ENCODE assay signal across 1 cellular context in the genomic region with DNA sequence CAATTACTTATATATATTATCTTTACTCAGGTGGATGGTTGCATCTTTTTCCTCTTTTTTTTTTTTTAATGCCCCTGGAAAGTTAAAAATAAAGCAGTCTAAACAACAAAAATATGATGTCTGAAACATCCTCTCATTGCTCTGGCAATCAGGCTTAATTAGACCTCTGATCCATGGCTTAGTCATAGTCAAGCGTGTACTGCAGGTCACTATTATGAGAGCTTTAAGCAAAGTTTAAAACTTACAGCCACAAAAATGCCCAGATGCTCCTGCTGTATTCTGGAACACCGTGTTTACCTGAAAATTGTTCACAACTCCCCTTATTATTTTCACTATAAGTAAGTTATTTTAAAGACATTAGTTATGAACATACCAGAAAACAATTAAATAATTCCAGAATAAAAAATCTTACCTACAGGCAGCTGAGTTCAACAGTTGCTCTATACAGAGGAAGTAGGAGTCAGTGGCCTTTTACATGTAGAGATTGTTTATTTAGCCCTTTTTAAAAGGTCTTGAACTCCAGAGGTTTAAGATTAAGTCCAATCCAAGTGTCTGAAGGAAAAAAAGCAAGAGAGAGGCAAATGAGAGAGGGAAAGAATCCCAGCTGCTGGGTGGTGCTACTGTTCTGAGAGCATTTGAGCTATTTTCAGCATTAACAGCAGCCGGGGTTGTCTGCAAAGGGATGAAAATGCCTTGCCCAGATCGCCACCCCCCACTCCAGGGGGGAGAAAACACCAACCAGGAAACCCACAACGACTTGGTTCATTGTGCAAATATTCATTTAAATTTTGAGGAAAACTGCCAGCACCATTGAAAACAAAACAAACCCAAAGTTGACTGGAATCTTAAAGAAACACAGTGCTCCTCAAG.
TF ChIP-seq lines count a peak whose summit lies in the region.

No MANE protein-coding gene starts in this region.

TF ChIP-seq in GM23338, 12 proteins besides CTCF, POLR2A, EP300 and RAD21 (continued from another document):
- TF ChIP-seq, protein P1, sequence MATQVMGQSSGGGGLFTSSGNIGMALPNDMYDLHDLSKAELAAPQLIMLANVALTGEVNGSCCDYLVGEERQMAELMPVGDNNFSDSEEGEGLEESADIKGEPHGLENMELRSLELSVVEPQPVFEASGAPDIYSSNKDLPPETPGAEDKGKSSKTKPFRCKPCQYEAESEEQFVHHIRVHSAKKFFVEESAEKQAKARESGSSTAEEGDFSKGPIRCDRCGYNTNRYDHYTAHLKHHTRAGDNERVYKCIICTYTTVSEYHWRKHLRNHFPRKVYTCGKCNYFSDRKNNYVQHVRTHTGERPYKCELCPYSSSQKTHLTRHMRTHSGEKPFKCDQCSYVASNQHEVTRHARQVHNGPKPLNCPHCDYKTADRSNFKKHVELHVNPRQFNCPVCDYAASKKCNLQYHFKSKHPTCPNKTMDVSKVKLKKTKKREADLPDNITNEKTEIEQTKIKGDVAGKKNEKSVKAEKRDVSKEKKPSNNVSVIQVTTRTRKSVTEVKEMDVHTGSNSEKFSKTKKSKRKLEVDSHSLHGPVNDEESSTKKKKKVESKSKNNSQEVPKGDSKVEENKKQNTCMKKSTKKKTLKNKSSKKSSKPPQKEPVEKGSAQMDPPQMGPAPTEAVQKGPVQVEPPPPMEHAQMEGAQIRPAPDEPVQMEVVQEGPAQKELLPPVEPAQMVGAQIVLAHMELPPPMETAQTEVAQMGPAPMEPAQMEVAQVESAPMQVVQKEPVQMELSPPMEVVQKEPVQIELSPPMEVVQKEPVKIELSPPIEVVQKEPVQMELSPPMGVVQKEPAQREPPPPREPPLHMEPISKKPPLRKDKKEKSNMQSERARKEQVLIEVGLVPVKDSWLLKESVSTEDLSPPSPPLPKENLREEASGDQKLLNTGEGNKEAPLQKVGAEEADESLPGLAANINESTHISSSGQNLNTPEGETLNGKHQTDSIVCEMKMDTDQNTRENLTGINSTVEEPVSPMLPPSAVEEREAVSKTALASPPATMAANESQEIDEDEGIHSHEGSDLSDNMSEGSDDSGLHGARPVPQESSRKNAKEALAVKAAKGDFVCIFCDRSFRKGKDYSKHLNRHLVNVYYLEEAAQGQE (IDR thresholded peaks at IDR 0.05; ENCODE audit: unreplicated experiment): no peak
